In the genomic region with DNA sequence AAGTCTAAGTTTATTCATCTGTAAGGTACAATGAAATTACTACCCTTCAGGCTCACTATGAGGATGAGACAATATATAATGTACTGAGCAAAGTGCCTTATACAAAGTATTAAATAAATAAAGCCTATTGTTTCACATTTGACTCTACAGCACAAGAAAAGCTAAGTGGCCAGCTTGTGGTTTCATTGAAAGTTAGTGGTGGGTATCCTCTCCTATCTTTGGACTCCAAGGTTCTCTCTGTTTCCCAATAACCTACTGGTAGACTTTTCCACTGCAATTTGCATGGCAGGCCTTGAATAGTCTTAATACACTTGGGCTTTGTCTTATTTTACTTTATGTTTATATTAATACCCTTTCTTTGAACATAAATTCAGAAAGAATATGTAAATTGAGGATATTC, we compare ENCODE assay signal across 19 cellular contexts.
"Had no signal": no experiment of that assay in that cellular context is flagged by ENCODE, and none has a peak within 500 bp of the region (broad histone marks: within the 10 kb centered on the region; RNA-seq: fewer than 3 reads in every experiment).

No MANE protein-coding gene starts in this region.

- DNase-seq: activated CD4-positive, alpha-beta T cell treated with anti-CD3 and anti-CD28 coated beads, Interleukin-2, amount 10 ng/mL, durations not matched to agents 7 days and 5 days; activated CD8-positive, alpha-beta memory T cell treated with anti-CD3 and anti-CD28 coated beads, Interleukin-2, amount 10 ng/mL, durations not matched to agents 7 days and 5 days; activated CD8-positive, alpha-beta T cell treated with anti-CD3 and anti-CD28 coated beads for 36 hours; activated effector memory CD4-positive, alpha-beta T cell treated with anti-CD3 and anti-CD28 coated beads, Interleukin-2, amount 50 U/mL, for 16 hours; activated naive CD4-positive, alpha-beta T cell treated with anti-CD3 and anti-CD28 coated beads, Interleukin-2, amount 10 ng/mL, durations not matched to agents 7 days and 5 days; activated T-cell treated with anti-CD3 and anti-CD28 coated beads for 4 hours; amygdala; colonic mucosa; dorsolateral prefrontal cortex; gastrocnemius medialis; hippocampal formation; left ventricle myocardium inferior; naive thymus-derived CD8-positive, alpha-beta T cell; stimulated activated CD4-positive, alpha-beta T cell treated with anti-CD3 and anti-CD28 coated beads, Interleukin-4, amount 100 ng/mL, for 1 hour; stimulated activated naive CD4-positive, alpha-beta T cell treated with Interleukin-2 at 50 U/mL for 16 hours had no signal

- H3K36me3 ChIP-seq: colonic mucosa, esophagus muscularis mucosa, gastrocnemius medialis, left ventricle myocardium inferior, thoracic aorta had no signal

- H3K9me3 ChIP-seq: colonic mucosa, esophagus muscularis mucosa, gastrocnemius medialis, left ventricle myocardium inferior, thoracic aorta had no signal

- ATAC-seq: activated CD4-positive, CD25-positive, alpha-beta regulatory T cell treated with anti-CD3 and anti-CD28 coated beads, Interleukin-2, amount 50 U/mL, for 24 hours; activated CD8-positive, alpha-beta memory T cell treated with anti-CD3 and anti-CD28 coated beads, Interleukin-2, amount 10 ng/mL, durations not matched to agents 7 days and 5 days; activated CD8-positive, alpha-beta T cell treated with anti-CD3 and anti-CD28 coated beads for 36 hours; gastrocnemius medialis; naive thymus-derived CD8-positive, alpha-beta T cell had no signal

- H3K27me3 ChIP-seq: colonic mucosa, dorsolateral prefrontal cortex, esophagus muscularis mucosa, gastrocnemius medialis had no signal

- FAIRE-seq: bronchial epithelial cell had no signal

- H3K4me3 ChIP-seq: colonic mucosa, dorsolateral prefrontal cortex, esophagus muscularis mucosa, gastrocnemius medialis, left ventricle myocardium inferior, thoracic aorta had no signal

- H3K27ac ChIP-seq: colonic mucosa, dorsolateral prefrontal cortex, esophagus muscularis mucosa, gastrocnemius medialis, left ventricle myocardium inferior, thoracic aorta had no signal

- H3K4me1 ChIP-seq: colonic mucosa, gastrocnemius medialis, left ventricle myocardium inferior had no signal
